8 cellular contexts compared by ENCODE assay signal in genomic region chr17:81926451-81927144, GRCh38. TPM values are rescaled to one million over a fixed set of nuclear protein-coding genes. Genes with fewer than 3 reads are reported as not detected.
DNase-seq lines count a peak whose midpoint lies in the region; TF ChIP-seq lines count a peak whose summit lies in the region.

No MANE protein-coding gene starts in this region.

- H3K4me2 ChIP-seq in hepatocyte = peak overlapping the region; percentile 83

- no peaks in the 10 kb centered on the region for H3K36me3 Mint-ChIP-seq in IgD-negative memory B cell

- H3K27ac Mint-ChIP-seq in IgD-negative memory B cell = peak overlapping the region; percentile 86 to 98 (median 91)

- H3K27me3 Mint-ChIP-seq in IgD-negative memory B cell = peaks cover 8% of the 10 kb centered on the region

- H3K4me1 ChIP-seq in hepatocyte (ENCODE audit: insufficient read depth) (peaks cover 46% of the 10 kb centered on the region), sigmoid colon (peaks cover 0 to 62% (median 59%) of the 10 kb centered on the region in 4 donors)

- no peaks in the 10 kb centered on the region for H3K36me3 ChIP-seq in hepatocyte (replicated peaks; ENCODE audit: insufficient read depth, low read depth)
- H3K36me3 ChIP-seq in sigmoid colon = peaks cover 7 to 13% (median 11%) of the 10 kb centered on the region in 4 donors

- DNase-seq in AML-193 (lab: John Stamatoyannopoulos, UW) (peak; percentile 87 to 88), GM19240 (ENCODE audit: insufficient read length, low spot score) (peak; percentile 83), T-helper 2 cell (peak in 3 of 5 experiments; percentile 35 to 75 (median 55)), astrocyte of the hippocampus (ENCODE audit: low read depth, low spot score) (peak; percentile 88), hepatocyte (ENCODE audit: low spot score) (peak; percentile 91), sigmoid colon (peak; percentile 94), NCI-H187 treated with DMSO at 0.1 percent for 48 hours (lab: John Stamatoyannopoulos, UW) (no peak)

- H3K79me2 ChIP-seq in hepatocyte = peaks cover 49% of the 10 kb centered on the region

- H3K9me2 ChIP-seq in hepatocyte (replicated peaks; ENCODE audit: insufficient read depth) = no peaks in the 10 kb centered on the region

- TF ChIP-seq CTCF in hepatocyte (IDR thresholded peaks at IDR 0.05; ENCODE audit: poor library complexity) = no peak
- TF ChIP-seq CTCF in sigmoid colon (IDR thresholded peaks at IDR 0.05) = no peak

- WGBS in hepatocyte (ENCODE audit: low lambda C conversion rate, missing lambda C conversion rate) = 1% methylated on average over 28 of the region's 44 CpGs
- WGBS in sigmoid colon, 2 donors = 1% methylated on average over 44 of the region's 44 CpGs

- H4K20me1 ChIP-seq in hepatocyte (ENCODE audit: insufficient read depth, poor library complexity, severe bottlenecking) = peaks cover 41% of the 10 kb centered on the region

- no peaks in the 10 kb centered on the region for H3K9me3 Mint-ChIP-seq in IgD-negative memory B cell

- no peak overlapping the region for H2AFZ ChIP-seq in hepatocyte

- TF ChIP-seq EP300 in sigmoid colon (IDR thresholded peaks at IDR 0.05) = no peak

- intact Hi-C loops in sigmoid colon (cut with DNase I) = loop anchor here (2.0 kb wide), 1 partner anchor 56 kb away; the partner anchor contains the start of gene ARHGDIA

- peak; percentile 6 to 47 for TF ChIP-seq POLR2A in sigmoid colon (IDR thresholded peaks at IDR 0.05)

- H3K4me3 ChIP-seq in hepatocyte (peak overlapping the region; percentile 54), sigmoid colon (peak overlapping the region; percentile 85 to 99 (median 92))

- H3K9me3 ChIP-seq in hepatocyte (ENCODE audit: low read depth) = no peaks in the 10 kb centered on the region
- H3K9me3 ChIP-seq in sigmoid colon = no peaks in the 10 kb centered on the region

- H3K27me3 ChIP-seq in hepatocyte (no peaks in the 10 kb centered on the region), sigmoid colon (peaks cover 0 to 13% (median 0%) of the 10 kb centered on the region in 3 donors)

- H3K4me3 Mint-ChIP-seq in IgD-negative memory B cell = peak overlapping the region; percentile 82 to 95 (median 90)

- H3K27ac ChIP-seq in hepatocyte = peak overlapping the region; percentile 97
- peak overlapping the region; percentile 98 to 99 (median 99) for H3K27ac ChIP-seq in sigmoid colon

- peaks cover 3 to 10% (median 6%) of the 10 kb centered on the region in 3 donors for H3K4me1 Mint-ChIP-seq in IgD-negative memory B cell

RNA-seq across cellular contexts. Expression of gene MAFG, which starts 0.9 kb away (rescaled TPM):
- 1.6 TPM for polyA plus RNA-seq in IgD-negative memory B cell
- total RNA-seq in hepatocyte = 18.1 and 21.3 TPM in 2 replicates
- 28.5 and 37.4 TPM in 2 replicates for polyA plus RNA-seq in hepatocyte
- 10 to 100 TPM; 16.4 to 21.9 (median 17.0) TPM for total RNA-seq in sigmoid colon
- polyA plus RNA-seq in sigmoid colon = 10 to 100 TPM in 1 of 3 donors, 1 to 10 TPM in 2; 8.8 to 21.9 (median 9.0) TPM

RNA-seq across cellular contexts. Expression of gene SIRT7, which starts 8.6 kb away (rescaled TPM):
- 31.6 TPM for polyA plus RNA-seq in IgD-negative memory B cell
- 16.5 and 18.6 TPM in 2 replicates for total RNA-seq in hepatocyte
- 35.2 and 36.0 TPM in 2 replicates for polyA plus RNA-seq in hepatocyte
- total RNA-seq in sigmoid colon = 10 to 100 TPM; 11.4 to 31.6 (median 14.1) TPM
- 10 to 100 TPM; 28.8 to 62.2 (median 39.1) TPM for polyA plus RNA-seq in sigmoid colon

RNA-seq across cellular contexts. Expression of gene PYCR1, which starts 10.5 kb away (rescaled TPM):
- polyA plus RNA-seq in IgD-negative memory B cell = 3.6 TPM
- 109 and 113 TPM in 2 replicates for total RNA-seq in hepatocyte
- 149 and 162 TPM in 2 replicates for polyA plus RNA-seq in hepatocyte
- 1 to 10 TPM; 1.1 to 9.1 (median 2.8) TPM for total RNA-seq in sigmoid colon
- polyA plus RNA-seq in sigmoid colon = 10 to 100 TPM; 34.2 to 64.9 (median 49.7) TPM

RNA-seq across cellular contexts. Expression of gene PCYT2, which starts 15.4 kb away (rescaled TPM):
- 20.0 TPM for polyA plus RNA-seq in IgD-negative memory B cell
- total RNA-seq in hepatocyte = 81.1 and 84.7 TPM in 2 replicates
- polyA plus RNA-seq in hepatocyte = 124 and 126 TPM in 2 replicates
- total RNA-seq in sigmoid colon = 10 to 100 TPM; 11.4 to 24.6 (median 19.3) TPM
- polyA plus RNA-seq in sigmoid colon = 10 to 100 TPM; 21.6 to 86.4 (median 40.7) TPM

RNA-seq across cellular contexts. Expression of gene MYADML2, which starts 20.4 kb away (rescaled TPM):
- polyA plus RNA-seq in IgD-negative memory B cell (not detected), hepatocyte (0.06 TPM in 2 replicates), sigmoid colon (not detected)
- total RNA-seq in hepatocyte (not detected in 2 replicates), sigmoid colon (not detected)
